ENCODE assay signal across 12 cellular contexts in the genomic region with DNA sequence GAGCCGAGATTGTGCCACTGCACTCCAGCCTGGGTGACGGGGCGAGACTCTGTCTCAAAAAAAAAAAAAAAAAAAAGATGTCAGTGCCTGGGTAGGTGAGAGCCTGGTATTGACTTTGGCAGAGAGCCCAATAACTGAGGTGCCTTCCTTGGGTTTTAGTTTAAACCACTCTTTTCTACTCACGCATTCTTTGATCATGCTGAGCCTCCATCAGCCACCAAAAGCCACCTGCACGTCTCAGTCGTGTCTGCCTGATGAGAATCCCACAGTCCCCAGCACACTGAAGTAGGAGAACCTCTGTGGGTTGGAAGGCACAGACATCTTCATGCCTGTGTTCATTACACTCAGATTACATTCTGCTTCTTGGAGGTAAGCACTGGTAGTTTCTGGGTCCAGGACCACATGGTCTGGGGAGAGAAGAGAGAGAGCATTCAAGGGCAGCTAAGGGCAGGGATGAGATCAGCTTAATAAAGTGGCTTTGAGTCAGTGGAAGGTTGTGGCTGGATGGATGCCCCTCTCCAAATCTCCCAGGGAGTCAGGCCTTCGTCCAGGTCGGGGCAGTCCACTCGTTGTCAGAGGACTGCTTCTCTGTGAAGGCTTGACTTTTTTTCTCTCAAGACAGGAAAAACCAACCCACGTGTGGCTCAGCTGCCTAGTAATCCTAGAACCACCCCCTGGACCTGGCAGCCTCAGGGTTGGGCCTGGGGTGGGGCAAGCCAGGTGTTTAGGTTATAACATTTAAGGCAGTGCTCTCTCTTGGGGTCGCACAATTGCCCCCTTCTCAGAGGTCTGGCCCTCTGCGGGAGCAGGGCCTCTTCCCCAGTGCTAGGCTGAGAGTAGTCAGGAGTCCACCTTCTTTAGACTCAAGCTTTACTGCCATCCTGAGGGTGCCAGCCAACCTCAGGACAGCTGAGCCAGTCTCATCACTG. TPM values are rescaled to one million over a fixed set of nuclear protein-coding genes. Genes with fewer than 3 reads are reported as not detected.
DNase-seq lines count a peak whose midpoint lies in the region; ATAC-seq and TF ChIP-seq lines count a peak whose summit lies in the region.
"Had no signal": no experiment of that assay in that cellular context is flagged by ENCODE, and none has a peak within 500 bp of the region (broad histone marks: within the 10 kb centered on the region; RNA-seq: fewer than 3 reads in every experiment).

No MANE protein-coding gene starts in this region.

- H3K4me3 ChIP-seq in astrocyte of the cerebellum (ENCODE audit: low read depth, low read length) (no peak overlapping the region), neuronal stem cell (ENCODE audit: low read length in 2 of 2) (no peak overlapping the region)

- no peak overlapping the region for H4K8ac ChIP-seq in neuronal stem cell (ENCODE audit: low read depth, low read length)

- DNase-seq in DMS 273 (lab: John Stamatoyannopoulos, UW; ENCODE audit: unreplicated experiment) (peak; percentile 39), DMS 273 treated with DMSO at 0.1 percent for 48 hours (lab: John Stamatoyannopoulos, UW) (no peak), astrocyte of the cerebellum (ENCODE audit: low read depth) (peak; percentile 16), neuronal stem cell (ENCODE audit: low spot score) (no peak)
- no peak for DNase-seq in stimulated activated CD4-positive, alpha-beta T cell treated with anti-CD3 and anti-CD28 coated beads, Interleukin-15, amount 100 ng/mL, for 24 hours
- DNase-seq: activated CD8-positive, alpha-beta memory T cell treated with anti-CD3 and anti-CD28 coated beads, Interleukin-2, amount 50 U/mL, for 48 hours; foreskin melanocyte; SIG-M5 had no signal

- H3K9ac ChIP-seq in neuronal stem cell (ENCODE audit: low read depth, low read length, poor library complexity): no peak overlapping the region

- H2AFZ ChIP-seq in neuronal stem cell (ENCODE audit: low read length): no peak overlapping the region

- H2BK15ac ChIP-seq in neuronal stem cell (ENCODE audit: low read length): no peak overlapping the region

- H2BK120ac ChIP-seq in neuronal stem cell (ENCODE audit: low read depth, low read length): no peak overlapping the region

- peaks cover 0 to 4% (median 0%) of the 10 kb centered on the region in 3 experiments for H3K27me3 ChIP-seq in neuronal stem cell (ENCODE audit: control insufficient read depth in 3 of 3, insufficient read depth in 3 of 3, low read depth in 1 of 3, low read length in 3 of 3)

- H3K9me3 ChIP-seq in KOPT-K1 (ENCODE audit: insufficient read depth, low read length, poor library complexity, severe bottlenecking) (no peaks in the 10 kb centered on the region), neuronal stem cell (replicated peaks in 1 of 2; ENCODE audit: control insufficient read depth in 2 of 2, insufficient read depth in 1 of 2, low read depth in 1 of 2, low read length in 2 of 2) (no peaks in the 10 kb centered on the region)

- H2AK5ac ChIP-seq in neuronal stem cell (ENCODE audit: low read depth, low read length): no peak overlapping the region

- H3K23ac ChIP-seq in neuronal stem cell (ENCODE audit: low read depth, low read length, poor library complexity): no peak overlapping the region

- no peak overlapping the region for H3K4me2 ChIP-seq in neuronal stem cell (ENCODE audit: insufficient read depth, low read length, poor library complexity, severe bottlenecking)

- TF ChIP-seq CTCF in astrocyte of the cerebellum (IDR thresholded peaks at IDR 0.05; ENCODE audit: low read depth, low read length, missing control alignments): no peak

- in situ Hi-C loops in astrocyte of the cerebellum (cut with HindIII; ENCODE audit: low sequenced_read_pairs): no loop called here

- H3K27ac ChIP-seq in KOPT-K1 (ENCODE audit: low read depth, low read length, poor library complexity, severe bottlenecking) (peak overlapping the region; percentile 54), neuronal stem cell (replicated peaks; ENCODE audit: low read length) (no peak overlapping the region)
- H3K27ac ChIP-seq: 22Rv1 had no signal

- no peak for ATAC-seq in HG03097 (IDR thresholded peaks at IDR 0.05; ENCODE audit: low FRiP score, unreplicated experiment)
- no peak for ATAC-seq in HG02885 (IDR thresholded peaks at IDR 0.05; ENCODE audit: poor library complexity, unreplicated experiment)

- no peak overlapping the region for H2BK12ac ChIP-seq in neuronal stem cell (ENCODE audit: low read length)

- WGBS in neuronal stem cell (ENCODE audit: extremely low coverage in 2 of 2, insufficient read length in 2 of 2, insufficient replicate concordance in 1 of 2), 2 donors: no CpG with 5 or more reads among the region's 12 CpGs

- H3K79me1 ChIP-seq in neuronal stem cell (ENCODE audit: low read depth, low read length): no peaks in the 10 kb centered on the region

- H4K91ac ChIP-seq in neuronal stem cell (ENCODE audit: low read depth, low read length, poor library complexity): no peak overlapping the region

- peak overlapping the region; percentile 42 for H2BK5ac ChIP-seq in neuronal stem cell (ENCODE audit: low read length)

- H3K18ac ChIP-seq in neuronal stem cell (ENCODE audit: low read length): peak overlapping the region; percentile 41

- peaks cover 0 to 1% of the 10 kb centered on the region in 2 donors for H3K4me1 ChIP-seq in neuronal stem cell (ENCODE audit: control insufficient read depth in 2 of 2, insufficient read depth in 1 of 2, low read depth in 1 of 2, low read length in 2 of 2)

- no peak overlapping the region for H3K14ac ChIP-seq in neuronal stem cell (ENCODE audit: low read length)

- no peak overlapping the region for H3K4ac ChIP-seq in neuronal stem cell (ENCODE audit: low read length)

- H3K36me3 ChIP-seq in KOPT-K1 (ENCODE audit: insufficient read depth, low read length) (no peaks in the 10 kb centered on the region), neuronal stem cell (replicated peaks in 1 of 2; ENCODE audit: control insufficient read depth in 2 of 2, insufficient read depth in 2 of 2, low read length in 2 of 2) (no peaks in the 10 kb centered on the region)

RNA-seq across cellular contexts. Expression of a gene that starts 32.6 kb away (rescaled TPM):
- polyA plus RNA-seq in neuronal stem cell (2013, experiment 1 of 2): 37.9 TPM
- 36.7 TPM for polyA plus RNA-seq in neuronal stem cell (2013, experiment 2 of 2)

Comparison
In these comparisons a context has a peak if more than half of its experiments do, and no peak if none do; other contexts are left out.
1. DNase-seq: peak in DMS 273 (single experiment) and astrocyte of the cerebellum (single experiment); none in DMS 273 treated with DMSO at 0.1 percent for 48 hours (single experiment), neuronal stem cell (single experiment) and stimulated activated CD4-positive, alpha-beta T cell treated with anti-CD3 and anti-CD28 coated beads, Interleukin-15, amount 100 ng/mL, for 24 hours (single experiment).